In genomic region chr3:179719048-179719734, GRCh38 we compare ENCODE assay signal across 22 cellular contexts.
A peak's percentile ranks its signal among the peaks of the same experiment; 100 is the strongest.
DNase-seq lines count a peak whose midpoint lies in the region; ATAC-seq, FAIRE-seq and TF ChIP-seq lines count a peak whose summit lies in the region.
"Had no signal": no experiment of that assay in that cellular context is flagged by ENCODE, and none has a peak within 500 bp of the region (broad histone marks: within the 10 kb centered on the region; RNA-seq: fewer than 3 reads in every experiment).

No MANE protein-coding gene starts in this region.

- H3K36me3 Mint-ChIP-seq in GM23338 (ENCODE audit: low read depth) (peaks cover 27% of the 10 kb centered on the region), neural crest cell (ENCODE audit: low read depth) (peaks cover 16% of the 10 kb centered on the region), HFFc6 (ENCODE audit: low read depth) (peaks cover 12% of the 10 kb centered on the region)

- H4K5ac ChIP-seq in H1 (ENCODE audit: insufficient read length, low read depth, low read length): no peak overlapping the region

- H4K20me1 ChIP-seq in GM23338 (replicated peaks; ENCODE audit: insufficient read depth) (no peaks in the 10 kb centered on the region), H1 (replicated peaks in 1 of 2; ENCODE audit: control insufficient read depth in 1 of 2, insufficient read depth in 2 of 2, low read length in 2 of 2) (peaks cover 0 to 3% of the 10 kb centered on the region in 2 experiments)
- H4K20me1 ChIP-seq: BLaER1 had no signal

- no peaks in the 10 kb centered on the region for H3K27me3 ChIP-seq in GM23338 (ENCODE audit: insufficient read depth)
- no peaks in the 10 kb centered on the region for H3K27me3 ChIP-seq in H1 (replicated peaks in 1 of 4; ENCODE audit: control insufficient read depth in 3 of 4, extremely low read depth in 1 of 4, insufficient read depth in 3 of 4, low read length in 3 of 4)
- H3K27me3 ChIP-seq: BLaER1 had no signal

- H4K8ac ChIP-seq in H1 (ENCODE audit: extremely low read depth, insufficient read depth, low read length): no peak overlapping the region

- TF ChIP-seq CTCF in GM23338 (conservative IDR thresholded peaks at IDR 0.05; ENCODE audit: low read depth in 2 of 2) (no peak), H1 (IDR thresholded peaks at IDR 0.05; ENCODE audit: control extremely low read depth in 1 of 3, insufficient read depth in 1 of 3, low read depth in 1 of 3, low read length in 3 of 3) (no peak), neural crest cell (conservative IDR thresholded peaks at IDR 0.05) (no peak), HFFc6 (IDR thresholded peaks at IDR 0.05) (no peak)

- H3K4me3 ChIP-seq in GM23338: no peak overlapping the region
- no peak overlapping the region for H3K4me3 ChIP-seq in H1 (ENCODE audit: extremely low read depth in 1 of 4, insufficient read depth in 2 of 4, low read depth in 3 of 4, low read length in 4 of 4)
- H3K4me3 ChIP-seq: BLaER1, K562 had no signal

- 0 out of 2 replicates have a peak overlapping the region, but pooled peaks have one; percentile 32 for H3K18ac ChIP-seq in H1 (ENCODE audit: extremely low read depth, low read length)

- H3K23ac ChIP-seq in H1 (ENCODE audit: insufficient read length): no peak overlapping the region

- TF ChIP-seq POLR2A in H1 (IDR thresholded peaks at IDR 0.05; ENCODE audit: control extremely low read depth in 1 of 2, low read depth in 2 of 2, low read length in 2 of 2): no peak

- POLR2A ChIA-PET in H1 (lab: Charles Lee; ENCODE audit: partially characterized antibody): interaction anchor here (1.2 to 1.8 kb wide), 2 partner anchors 63 to 66 kb away, joined by 3 to 4 read pairs; partner anchors contain the start of gene USP13

- no peaks in the 10 kb centered on the region; the same call in 1 of the 2 replicates for H3K9me2 ChIP-seq in GM23338 (ENCODE audit: insufficient read depth)

- H3K4me1 Mint-ChIP-seq in GM23338: peaks cover 21% of the 10 kb centered on the region
- peaks cover 20% of the 10 kb centered on the region for H3K4me1 Mint-ChIP-seq in neural crest cell
- peaks cover 51% of the 10 kb centered on the region for H3K4me1 Mint-ChIP-seq in HFFc6 (ENCODE audit: low read depth)

- H2BK20ac ChIP-seq in H1 (ENCODE audit: low read length): no peak overlapping the region

- no peak overlapping the region for H2BK12ac ChIP-seq in H1 (ENCODE audit: low read depth, low read length)

- ATAC-seq in GM23338 (peak; percentile 81), HG02981 (IDR thresholded peaks at IDR 0.05; ENCODE audit: unreplicated experiment) (no peak)
- ATAC-seq: CD8-positive, alpha-beta T cell; K562 had no signal

- TF ChIP-seq EP300 in H1 (IDR thresholded peaks at IDR 0.05; ENCODE audit: borderline replicate concordance in 1 of 2, low read depth in 2 of 2, low read length in 2 of 2): no peak

- FAIRE-seq in H1 (lab: Jason Lieb, UNC): no peak
- FAIRE-seq: A204.1, D721Med, G401.6, HTR-8/SVneo, K562, RCC 7860 had no signal

- no peak overlapping the region for H3K14ac ChIP-seq in H1 (ENCODE audit: insufficient read length)

- peaks cover 9% of the 10 kb centered on the region; the same call in 1 of the 2 replicates for H3K4me1 ChIP-seq in GM23338 (ENCODE audit: insufficient read depth)
- peaks cover 3 to 6% (median 4%) of the 10 kb centered on the region in 4 experiments; a peak in 4 of 7 replicates for H3K4me1 ChIP-seq in H1 (replicated peaks in 1 of 4; ENCODE audit: control insufficient read depth in 3 of 4, insufficient read depth in 4 of 4, low read length in 3 of 4)

- H3K9me3 ChIP-seq in H1 (ENCODE audit: insufficient read depth in 2 of 2, low read depth in 1 of 2, low read length in 1 of 2): no peaks in the 10 kb centered on the region
- H3K9me3 ChIP-seq: BLaER1 had no signal

- H3K56ac ChIP-seq in H1 (replicated peaks; ENCODE audit: insufficient read length, low read depth, low read length): no peak overlapping the region

- H2AK5ac ChIP-seq in H1 (ENCODE audit: low read depth, low read length): 0 out of 2 replicates have a peak overlapping the region, but pooled peaks have one; percentile 13

- H3K27ac Mint-ChIP-seq in GM23338 (peak overlapping the region; percentile 32), neural crest cell (ENCODE audit: unreplicated experiment) (peak overlapping the region; percentile 91), HFFc6 (no peak overlapping the region)
- H3K27ac Mint-ChIP-seq: CD8-positive, alpha-beta T cell had no signal

- H3K9ac ChIP-seq in H1 (replicated peaks in 1 of 4; ENCODE audit: extremely low read depth in 1 of 4, low read depth in 3 of 4, low read length in 3 of 4): no peak overlapping the region
- H3K9ac ChIP-seq: BLaER1 had no signal

- H2BK120ac ChIP-seq in H1 (replicated peaks; ENCODE audit: low read depth, low read length): no peak overlapping the region

- H2BK15ac ChIP-seq in H1 (ENCODE audit: low read length): no peak overlapping the region

- H2AFZ ChIP-seq in GM23338: no peak overlapping the region
- no peak overlapping the region for H2AFZ ChIP-seq in H1 (ENCODE audit: low read length)

- 86% methylated on average over 10 of the region's 10 CpGs; no CpG with 5 or more reads in 1 of the 2 experiments for WGBS in H1 (ENCODE audit: extremely low coverage in 1 of 2, insufficient coverage in 1 of 2, insufficient read length in 1 of 2, insufficient replicate concordance in 2 of 2, low coverage in 1 of 2, low lambda C conversion rate in 2 of 2, missing lambda C conversion rate in 1 of 2), 2 experiments

- H3K27ac ChIP-seq in GM23338 (ENCODE audit: low read depth) (0 out of 2 replicates have a peak overlapping the region, but pooled peaks have one; percentile 28), H1 (ENCODE audit: low read depth, low read length) (no peak overlapping the region)
- H3K27ac ChIP-seq: BLaER1 had no signal

- H3F3A ChIP-seq in GM23338 (replicated peaks; ENCODE audit: low read depth): no peaks in the 10 kb centered on the region

- H3K4me3 Mint-ChIP-seq in GM23338 (no peak overlapping the region), neural crest cell (peak overlapping the region; percentile 31), HFFc6 (no peak overlapping the region)
- H3K4me3 Mint-ChIP-seq: CD8-positive, alpha-beta T cell had no signal

- no peak overlapping the region for H4K91ac ChIP-seq in H1 (replicated peaks; ENCODE audit: insufficient read length, low read length)

- no peak overlapping the region for H2BK5ac ChIP-seq in H1 (ENCODE audit: low read depth, low read length)

- H3K4me2 ChIP-seq in GM23338: peak overlapping the region; percentile 19; the same call in 1 of the 2 replicates
- H3K4me2 ChIP-seq in H1 (ENCODE audit: insufficient read depth in 1 of 2, low read depth in 2 of 2, low read length in 2 of 2): no peak overlapping the region; a peak in 1 of 4 replicates
- H3K4me2 ChIP-seq: BLaER1 had no signal

- DNase-seq in GM23338 (ENCODE audit: low spot score) (peak; percentile 36), NCI-H69 (lab: John Stamatoyannopoulos, UW) (peak; percentile 84), H1 (ENCODE audit: low read depth in 1 of 2, low spot score in 2 of 2) (peak in 1 of 2 experiments; percentile 54), neural crest cell (ENCODE audit: low read depth, low spot score) (no peak), SIG-M5 treated with dmso at 0.1 percent for 504 hours (lab: John Stamatoyannopoulos, UW; ENCODE audit: unreplicated experiment) (no peak), cerebellar nuclear complex (lab: John Stamatoyannopoulos, UW) (no peak), HFFc6 (no peak)
- DNase-seq: CD8-positive, alpha-beta T cell; DMS79 treated with DMSO at 0.1 percent for 48 hours; GOT3; NCI-H1436 treated with DMSO at 0.1 percent for 48 hours; NCI-H226; NCI-H524 treated with DMSO at 0.1 percent for 48 hours; SHP77 had no signal

- H3K27me3 Mint-ChIP-seq in GM23338 (ENCODE audit: insufficient read depth, low read depth, poor library complexity) (peaks cover 7% of the 10 kb centered on the region), neural crest cell (ENCODE audit: low read depth) (no peaks in the 10 kb centered on the region), HFFc6 (ENCODE audit: insufficient read depth) (no peaks in the 10 kb centered on the region; the same call in 1 of the 2 replicates)

- CTCF ChIA-PET in H1 (lab: Charles Lee; ENCODE audit: partially characterized antibody): interaction anchor here (0.9 to 1.4 kb wide), 2 partner anchors 12 to 19 kb away, joined by 4 read pairs; no protein-coding TSS in a partner anchor

- H3K36me3 ChIP-seq in GM23338 (ENCODE audit: insufficient read depth): no peaks in the 10 kb centered on the region; the same call in 1 of the 2 replicates
- peaks cover 3 to 11% (median 9%) of the 10 kb centered on the region in 4 experiments; a peak in 6 of 8 replicates for H3K36me3 ChIP-seq in H1 (ENCODE audit: control insufficient read depth in 2 of 4, insufficient read depth in 4 of 4, low read length in 3 of 4)

- H3K79me1 ChIP-seq in H1 (ENCODE audit: low read depth, low read length): peaks cover 2% of the 10 kb centered on the region; the same call in 1 of the 2 replicates

- H3K9me3 Mint-ChIP-seq in GM23338 (no peaks in the 10 kb centered on the region), neural crest cell (no peaks in the 10 kb centered on the region), HFFc6 (no peaks in the 10 kb centered on the region)
- H3K9me3 Mint-ChIP-seq: CD8-positive, alpha-beta T cell had no signal

- H3K79me2 ChIP-seq in GM23338 (replicated peaks; ENCODE audit: insufficient read depth) (0 out of 2 replicates have a peak, but pooled peaks cover 3% of the 10 kb centered on the region), H1 (ENCODE audit: control insufficient read depth in 1 of 2, insufficient read depth in 2 of 2, low read length in 2 of 2) (no peaks in the 10 kb centered on the region)

- no peak overlapping the region for H3K4ac ChIP-seq in H1 (replicated peaks; ENCODE audit: insufficient read length, low read depth, low read length)

- no peaks in the 10 kb centered on the region for H3K23me2 ChIP-seq in H1 (ENCODE audit: low read depth, low read length)

- no peak for TF ChIP-seq RAD21 in H1 (IDR thresholded peaks at IDR 0.05 in 1 of 2, conservative IDR thresholded peaks at IDR 0.05 in 1 of 2; ENCODE audit: low read depth in 2 of 2, low read length in 2 of 2)

TF ChIP-seq in GM23338, 12 proteins besides CTCF, POLR2A, EP300 and RAD21 (continues in another document):
- TF ChIP-seq STAT1 (IDR thresholded peaks at IDR 0.05; ENCODE audit: unreplicated experiment) (no peak), EZH2 (IDR thresholded peaks at IDR 0.05; ENCODE audit: low read depth, unreplicated experiment) (no peak), POLR2AphosphoS5 (IDR thresholded peaks at IDR 0.05; ENCODE audit: low read depth) (no peak), NANOG (IDR thresholded peaks at IDR 0.05; ENCODE audit: borderline replicate concordance) (no peak), CREB1 (CRISPR knock-in tag; IDR thresholded peaks at IDR 0.05; ENCODE audit: low read depth) (no peak)

TF ChIP-seq in H1, 55 proteins besides CTCF, POLR2A, EP300 and RAD21 (continues in another document):
- TF ChIP-seq POU5F1 (IDR thresholded peaks at IDR 0.05; ENCODE audit: low read depth, low read length): no peak
- TF ChIP-seq PHF8 (conservative IDR thresholded peaks at IDR 0.05; ENCODE audit: low read depth, low read length): no peak
- no peak for TF ChIP-seq BACH1 (IDR thresholded peaks at IDR 0.05; ENCODE audit: low read length)
- TF ChIP-seq HDAC2 (IDR thresholded peaks at IDR 0.05; ENCODE audit: borderline replicate concordance in 1 of 2, low read depth in 2 of 2, low read length in 2 of 2): no peak

Comparison
In these comparisons a context has a peak if more than half of its experiments do, and no peak if none do; other contexts are left out.
1. DNase-seq: peak in GM23338 (single experiment) and NCI-H69 (single experiment); none in neural crest cell (single experiment), SIG-M5 treated with dmso at 0.1 percent for 504 hours (single experiment), cerebellar nuclear complex (0 of 2) and HFFc6 (single experiment).